Comparison of ENCODE assay signal across 36 cellular contexts in genomic region chr11:106761240-106761639, GRCh38.
"Had no signal": no experiment of that assay in that cellular context is flagged by ENCODE, and none has a peak within 500 bp of the region (broad histone marks: within the 10 kb centered on the region; RNA-seq: fewer than 3 reads in every experiment).

No MANE protein-coding gene starts in this region.

- H3K27me3 ChIP-seq: MG63 had no signal

- H3K4me3 ChIP-seq: MG63 had no signal

- DNase-seq: Karpas-422, Kasumi-1, MG63, MM.1S, MV-4-11, NCI-H1048, NCI-H1092, NCI-H1092 treated with DMSO at 0.1 percent for 48 hours, NCI-H1105, NCI-H1105 treated with DMSO at 0.1 percent for 48 hours, NCI-H1417, NCI-H1417 treated with DMSO at 0.1 percent for 48 hours, NCI-H1436, NCI-H1436 treated with DMSO at 0.1 percent for 48 hours, NCI-H146, NCI-H1694, NCI-H1694 treated with DMSO at 0.1 percent for 48 hours, NCI-H187, NCI-H187 treated with DMSO at 0.1 percent for 48 hours, NCI-H1930, NCI-H2029, NCI-H2029 treated with DMSO at 0.1 percent for 48 hours, NCI-H2081, NCI-H2081 treated with DMSO at 0.1 percent for 48 hours, NCI-H2107, NCI-H2171, NCI-H2171 treated with DMSO at 0.1 percent for 48 hours, NCI-H2227 treated with DMSO at 0.1 percent for 48 hours, NCI-H226, NCI-H345, NCI-H446, NCI-H446 treated with DMSO at 0.1 percent for 48 hours, NCI-H510A, NCI-H510A treated with DMSO at 0.1 percent for 48 hours, NCI-H524, NCI-H524 treated with DMSO at 0.1 percent for 48 hours had no signal

- H3K9me3 ChIP-seq: MG63 had no signal

- H3K36me3 ChIP-seq: MG63 had no signal
